1 cellular context compared by ENCODE assay signal in the genomic region with DNA sequence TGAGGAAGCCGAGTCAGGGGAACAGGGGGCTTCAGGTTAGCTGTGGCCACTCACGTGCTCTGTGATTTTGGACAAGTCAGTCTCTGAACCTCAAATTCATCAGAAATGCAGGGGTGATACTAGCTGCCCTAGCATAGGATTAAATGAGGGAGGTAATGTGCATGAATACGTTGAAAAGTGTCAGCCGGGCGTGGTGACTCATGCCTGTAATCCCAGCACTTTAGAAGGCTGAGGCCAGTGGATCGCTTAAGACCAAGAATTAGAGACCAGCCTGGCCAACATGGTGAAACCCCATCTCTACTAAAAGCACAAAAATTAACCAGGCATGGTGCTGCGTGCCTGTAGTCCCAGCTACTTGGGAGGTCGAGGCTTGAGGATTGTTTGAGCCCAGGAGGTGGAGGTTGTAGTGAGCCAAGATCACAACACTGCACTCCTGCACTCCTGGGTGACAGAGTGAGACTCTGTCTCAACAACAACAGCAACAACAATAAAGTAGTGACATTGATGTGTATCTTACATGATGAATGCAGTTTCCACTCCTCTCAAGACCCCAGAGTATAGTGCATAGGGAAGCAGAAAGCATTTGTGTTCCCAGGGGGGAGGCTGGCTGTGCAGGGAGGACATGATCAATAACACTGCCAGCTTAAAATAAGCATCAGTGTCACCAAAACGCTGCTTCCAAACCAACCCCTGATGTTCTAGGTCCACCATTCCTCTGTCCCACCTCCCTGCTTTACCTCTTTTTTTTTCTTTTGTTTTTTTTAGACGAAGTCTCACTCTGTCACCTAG.
A peak's percentile ranks its signal among the peaks of the same experiment; 100 is the strongest.
TF ChIP-seq lines count a peak whose summit lies in the region.

No MANE protein-coding gene starts in this region.

TF ChIP-seq in K562, 482 proteins besides CTCF, POLR2A, EP300 and RAD21:
- TF ChIP-seq SIRT6 (IDR thresholded peaks at IDR 0.05; ENCODE audit: low read depth, low read length) (no peak), DPF2 (IDR thresholded peaks at IDR 0.05) (0 out of 2 replicates have a peak, but pooled peaks have one; percentile 28), FOSL1 (tag; conservative IDR thresholded peaks at IDR 0.05) (peak; percentile 54), JUND (IDR thresholded peaks at IDR 0.05; ENCODE audit: borderline replicate concordance, low read depth, low read length) (peak; percentile 69; the same call in 1 of the 2 replicates), JUND (tag; IDR thresholded peaks at IDR 0.05; ENCODE audit: borderline replicate concordance, low read depth, low read length) (peak; percentile 50; the same call in 1 of the 3 replicates), ARID1B (IDR thresholded peaks at IDR 0.05) (0 out of 2 replicates have a peak, but pooled peaks have one; percentile 7)
- TF ChIP-seq, protein P1, sequence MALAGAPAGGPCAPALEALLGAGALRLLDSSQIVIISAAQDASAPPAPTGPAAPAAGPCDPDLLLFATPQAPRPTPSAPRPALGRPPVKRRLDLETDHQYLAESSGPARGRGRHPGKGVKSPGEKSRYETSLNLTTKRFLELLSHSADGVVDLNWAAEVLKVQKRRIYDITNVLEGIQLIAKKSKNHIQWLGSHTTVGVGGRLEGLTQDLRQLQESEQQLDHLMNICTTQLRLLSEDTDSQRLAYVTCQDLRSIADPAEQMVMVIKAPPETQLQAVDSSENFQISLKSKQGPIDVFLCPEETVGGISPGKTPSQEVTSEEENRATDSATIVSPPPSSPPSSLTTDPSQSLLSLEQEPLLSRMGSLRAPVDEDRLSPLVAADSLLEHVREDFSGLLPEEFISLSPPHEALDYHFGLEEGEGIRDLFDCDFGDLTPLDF (CRISPR knock-in tag; IDR thresholded peaks at IDR 0.05), result no peak
- TF ChIP-seq, protein P2, sequence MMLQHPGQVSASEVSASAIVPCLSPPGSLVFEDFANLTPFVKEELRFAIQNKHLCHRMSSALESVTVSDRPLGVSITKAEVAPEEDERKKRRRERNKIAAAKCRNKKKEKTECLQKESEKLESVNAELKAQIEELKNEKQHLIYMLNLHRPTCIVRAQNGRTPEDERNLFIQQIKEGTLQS (IDR thresholded peaks at IDR 0.05), result peak; percentile 85
- TF ChIP-seq, protein P2 (CRISPR knock-in tag; conservative IDR thresholded peaks at IDR 0.05), result no peak
